20 cellular contexts compared by ENCODE assay signal in the genomic region with DNA sequence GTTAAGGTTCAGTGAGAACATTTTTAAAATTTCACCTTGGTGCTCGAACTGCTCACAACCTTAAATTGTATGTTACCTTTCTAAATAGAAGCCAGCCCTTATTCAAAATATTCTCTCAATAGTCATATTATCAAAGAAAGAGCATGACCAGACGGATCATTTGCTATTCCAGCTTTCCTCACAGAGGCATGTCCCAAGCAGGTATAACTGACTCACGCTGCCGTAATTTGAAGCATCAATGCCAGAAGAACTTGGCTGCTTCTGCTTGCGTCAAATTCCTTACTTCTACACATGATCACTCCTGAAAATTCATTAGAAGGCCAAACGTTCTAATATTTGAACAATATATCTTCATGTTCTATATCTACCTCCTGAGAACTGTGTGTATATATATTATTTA.
DNase-seq lines count a peak whose midpoint lies in the region; ATAC-seq, FAIRE-seq and TF ChIP-seq lines count a peak whose summit lies in the region.
"Had no signal": no experiment of that assay in that cellular context is flagged by ENCODE, and none has a peak within 500 bp of the region (broad histone marks: within the 10 kb centered on the region; RNA-seq: fewer than 3 reads in every experiment).

No MANE protein-coding gene starts in this region.

- no peak overlapping the region for H3K4me3 ChIP-seq in RWPE2 (ENCODE audit: severe bottlenecking)
- H3K4me3 ChIP-seq in keratinocyte (ENCODE audit: control insufficient read depth in 2 of 3, extremely low read depth in 1 of 3, insufficient read depth in 2 of 3, low read depth in 1 of 3, low read length in 3 of 3), result peak overlapping the region; percentile 19 to 68 (median 63)
- no peak overlapping the region for H3K4me3 ChIP-seq in suprapubic skin
- H3K4me3 ChIP-seq: A549, GM23248 had no signal

- peak; percentile 93 for FAIRE-seq in keratinocyte (lab: Jason Lieb, UNC)
- FAIRE-seq: A549, D721Med, G401.6, GM12891, H54 had no signal

- 59% methylated on average over 6 of the region's 6 CpGs for WGBS in suprapubic skin

- H3K27ac ChIP-seq in RWPE2 (ENCODE audit: poor library complexity, severe bottlenecking) (peak overlapping the region; percentile 67), epithelial cell of prostate (peak overlapping the region; percentile 86), keratinocyte (ENCODE audit: control insufficient read depth, insufficient read depth, low read length) (peak overlapping the region; percentile 92), suprapubic skin (peak overlapping the region; percentile 28)
- H3K27ac ChIP-seq: A549, GM23248 had no signal

- ATAC-seq in RWPE2 (ENCODE audit: low read depth), result peak; percentile 92
- no peak for ATAC-seq in HG03342 (IDR thresholded peaks at IDR 0.05; ENCODE audit: unreplicated experiment)
- ATAC-seq in HG03378 (IDR thresholded peaks at IDR 0.05; ENCODE audit: unreplicated experiment), result no peak
- ATAC-seq: A549; CD8-positive, alpha-beta T cell; HCT116 had no signal

- peaks cover 4% of the 10 kb centered on the region for H3K9me1 ChIP-seq in keratinocyte (ENCODE audit: control insufficient read depth, extremely low read depth, insufficient read depth, low read length)

- H3K4me2 ChIP-seq in keratinocyte (ENCODE audit: control insufficient read depth, extremely low read depth, insufficient read depth, low read depth, low read length), result peak overlapping the region; percentile 99
- H3K4me2 ChIP-seq: A549 had no signal

- H3K9me3 ChIP-seq in RWPE2 (ENCODE audit: severe bottlenecking), result peaks cover 2% of the 10 kb centered on the region
- peaks cover 5% of the 10 kb centered on the region for H3K9me3 ChIP-seq in keratinocyte (ENCODE audit: control insufficient read depth, low read depth, low read length)
- H3K9me3 ChIP-seq in suprapubic skin, result no peaks in the 10 kb centered on the region

- H3K36me3 ChIP-seq in RWPE2 (ENCODE audit: low read depth) (peaks cover 4% of the 10 kb centered on the region), keratinocyte (ENCODE audit: control insufficient read depth in 2 of 2, extremely low read depth in 1 of 2, insufficient read depth in 2 of 2, low read length in 2 of 2) (peaks cover 0 to 2% of the 10 kb centered on the region in 2 experiments), suprapubic skin (no peaks in the 10 kb centered on the region)

- no peak overlapping the region for H2AFZ ChIP-seq in keratinocyte (ENCODE audit: control insufficient read depth, low read length)
- H2AFZ ChIP-seq: GM23248 had no signal

- H3K9ac ChIP-seq in keratinocyte (ENCODE audit: control insufficient read depth, extremely low read depth, insufficient read depth, low read length), result peak overlapping the region; percentile 65
- H3K9ac ChIP-seq: GM23248 had no signal

- peaks cover 93% of the 10 kb centered on the region for H3K79me2 ChIP-seq in keratinocyte (ENCODE audit: control insufficient read depth, insufficient read depth, low read length)

- H4K20me1 ChIP-seq in keratinocyte (ENCODE audit: control insufficient read depth, extremely low read depth, insufficient read depth, low read length), result peaks cover 6% of the 10 kb centered on the region

- H3K27me3 ChIP-seq in RWPE2 (ENCODE audit: insufficient read depth, poor library complexity, severe bottlenecking), result no peaks in the 10 kb centered on the region
- no peaks in the 10 kb centered on the region for H3K27me3 ChIP-seq in keratinocyte (ENCODE audit: control insufficient read depth, extremely low read depth, insufficient read depth, low read length)
- no peaks in the 10 kb centered on the region for H3K27me3 ChIP-seq in suprapubic skin

- no peak for TF ChIP-seq POLR2A in suprapubic skin (IDR thresholded peaks at IDR 0.05)

- no peak for TF ChIP-seq EP300 in suprapubic skin (IDR thresholded peaks at IDR 0.05)

- no peak for TF ChIP-seq CTCF in RWPE2 (IDR thresholded peaks at IDR 0.05; ENCODE audit: poor library complexity, severe bottlenecking)
- TF ChIP-seq CTCF in keratinocyte (optimal IDR thresholded peaks at IDR 0.05 in 1 of 3, IDR thresholded peaks at IDR 0.05 in 1 of 3, conservative IDR thresholded peaks at IDR 0.05 in 1 of 3; ENCODE audit: extremely low read depth in 1 of 3, insufficient read depth in 2 of 3, low read length in 3 of 3), result no peak
- no peak for TF ChIP-seq CTCF in suprapubic skin (IDR thresholded peaks at IDR 0.05)

- dilution Hi-C loops in keratinocyte (cut with MboI; ENCODE audit: extremely low pct_ligation_motif_present, low sequenced_read_pairs), result no loop called here

- peaks cover 22% of the 10 kb centered on the region for H3K4me1 ChIP-seq in RWPE2 (ENCODE audit: insufficient read depth, poor library complexity, severe bottlenecking)
- peaks cover 50% of the 10 kb centered on the region for H3K4me1 ChIP-seq in keratinocyte (ENCODE audit: control insufficient read depth, extremely low read depth, insufficient read depth, low read length)
- H3K4me1 ChIP-seq in suprapubic skin, result peaks cover 50% of the 10 kb centered on the region

- DNase-seq in RWPE2 (ENCODE audit: low spot score) (no peak), epithelial cell of prostate (ENCODE audit: low read depth, low spot score) (no peak), keratinocyte (ENCODE audit: low read depth, low spot score) (no peak), suprapubic skin (ENCODE audit: low spot score in 2 of 2) (no peak), 8988T (no peak)
- no peak for DNase-seq in activated effector memory CD4-positive, alpha-beta T cell treated with Interleukin-2 at 50 U/mL for 16 hours
- DNase-seq: CD8-positive, alpha-beta T cell; COR-L47; DMS153; DMS79 treated with DMSO at 0.1 percent for 48 hours; EL; GM23248 had no signal

Comparison
In these comparisons a context has a peak if more than half of its experiments do, and no peak if none do; other contexts are left out.
1. H3K27ac ChIP-seq: peak in every context shown above with its lines; median percentile 92 in keratinocyte; 86 in epithelial cell of prostate; 67 in RWPE2; 28 in suprapubic skin.
2. H3K4me3 ChIP-seq: peak in keratinocyte (3 of 3); none in RWPE2 (single experiment) and suprapubic skin (single experiment).